1 cellular context compared by ENCODE assay signal in genomic region chr6:87155272-87155919, GRCh38.
TF ChIP-seq lines count a peak whose summit lies in the region.

ZNF292 (plus strand) TSS chr6:87155565; CDS start chr6:87155592, 27 bp downstream.

TF ChIP-seq in K562, 482 proteins besides CTCF, POLR2A, EP300 and RAD21 (continued from another document and continues in another):
- TF ChIP-seq, protein P1, sequence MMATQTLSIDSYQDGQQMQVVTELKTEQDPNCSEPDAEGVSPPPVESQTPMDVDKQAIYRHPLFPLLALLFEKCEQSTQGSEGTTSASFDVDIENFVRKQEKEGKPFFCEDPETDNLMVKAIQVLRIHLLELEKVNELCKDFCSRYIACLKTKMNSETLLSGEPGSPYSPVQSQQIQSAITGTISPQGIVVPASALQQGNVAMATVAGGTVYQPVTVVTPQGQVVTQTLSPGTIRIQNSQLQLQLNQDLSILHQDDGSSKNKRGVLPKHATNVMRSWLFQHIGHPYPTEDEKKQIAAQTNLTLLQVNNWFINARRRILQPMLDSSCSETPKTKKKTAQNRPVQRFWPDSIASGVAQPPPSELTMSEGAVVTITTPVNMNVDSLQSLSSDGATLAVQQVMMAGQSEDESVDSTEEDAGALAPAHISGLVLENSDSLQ (IDR thresholded peaks at IDR 0.05) = no peak
- peak; percentile 97 for TF ChIP-seq EP400 (IDR thresholded peaks at IDR 0.05)
- peak; percentile 90 for TF ChIP-seq HNRNPLL (IDR thresholded peaks at IDR 0.05; ENCODE audit: low read depth, low read length, poor library complexity, severe bottlenecking)
- TF ChIP-seq BMI1 (IDR thresholded peaks at IDR 0.05; ENCODE audit: low read length) = no peak
- peak; percentile 81 for TF ChIP-seq SP1 (CRISPR knock-in tag; IDR thresholded peaks at IDR 0.05)
- TF ChIP-seq CCNT2 (IDR thresholded peaks at IDR 0.05; ENCODE audit: borderline replicate concordance, extremely low read depth, insufficient read length, low read depth, low read length) = peak; percentile 81
- TF ChIP-seq ZKSCAN3 (CRISPR knock-in tag; IDR thresholded peaks at IDR 0.05) = no peak
- TF ChIP-seq ZKSCAN1 (IDR thresholded peaks at IDR 0.05; ENCODE audit: low read depth, low read length) = no peak
- peak; percentile 98 for TF ChIP-seq GATA2 (CRISPR knock-in tag; IDR thresholded peaks at IDR 0.05)
- TF ChIP-seq DNMT1 (IDR thresholded peaks at IDR 0.05) = no peak
- TF ChIP-seq SAP30 (IDR thresholded peaks at IDR 0.05; ENCODE audit: borderline replicate concordance, insufficient read depth, low read depth, low read length, poor library complexity, severe bottlenecking) = no peak
- TF ChIP-seq NEUROD1 (IDR thresholded peaks at IDR 0.05; ENCODE audit: borderline replicate concordance, low read depth, low read length, partially characterized antibody) = peak; percentile 16
- TF ChIP-seq, protein P2, sequence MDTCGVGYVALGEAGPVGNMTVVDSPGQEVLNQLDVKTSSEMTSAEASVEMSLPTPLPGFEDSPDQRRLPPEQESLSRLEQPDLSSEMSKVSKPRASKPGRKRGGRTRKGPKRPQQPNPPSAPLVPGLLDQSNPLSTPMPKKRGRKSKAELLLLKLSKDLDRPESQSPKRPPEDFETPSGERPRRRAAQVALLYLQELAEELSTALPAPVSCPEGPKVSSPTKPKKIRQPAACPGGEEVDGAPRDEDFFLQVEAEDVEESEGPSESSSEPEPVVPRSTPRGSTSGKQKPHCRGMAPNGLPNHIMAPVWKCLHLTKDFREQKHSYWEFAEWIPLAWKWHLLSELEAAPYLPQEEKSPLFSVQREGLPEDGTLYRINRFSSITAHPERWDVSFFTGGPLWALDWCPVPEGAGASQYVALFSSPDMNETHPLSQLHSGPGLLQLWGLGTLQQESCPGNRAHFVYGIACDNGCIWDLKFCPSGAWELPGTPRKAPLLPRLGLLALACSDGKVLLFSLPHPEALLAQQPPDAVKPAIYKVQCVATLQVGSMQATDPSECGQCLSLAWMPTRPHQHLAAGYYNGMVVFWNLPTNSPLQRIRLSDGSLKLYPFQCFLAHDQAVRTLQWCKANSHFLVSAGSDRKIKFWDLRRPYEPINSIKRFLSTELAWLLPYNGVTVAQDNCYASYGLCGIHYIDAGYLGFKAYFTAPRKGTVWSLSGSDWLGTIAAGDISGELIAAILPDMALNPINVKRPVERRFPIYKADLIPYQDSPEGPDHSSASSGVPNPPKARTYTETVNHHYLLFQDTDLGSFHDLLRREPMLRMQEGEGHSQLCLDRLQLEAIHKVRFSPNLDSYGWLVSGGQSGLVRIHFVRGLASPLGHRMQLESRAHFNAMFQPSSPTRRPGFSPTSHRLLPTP (IDR thresholded peaks at IDR 0.05; ENCODE audit: borderline replicate concordance, extremely low read depth, insufficient read length) = no peak
- no peak for TF ChIP-seq IFI16 (CRISPR knock-in tag; IDR thresholded peaks at IDR 0.05)
- TF ChIP-seq, protein P3, sequence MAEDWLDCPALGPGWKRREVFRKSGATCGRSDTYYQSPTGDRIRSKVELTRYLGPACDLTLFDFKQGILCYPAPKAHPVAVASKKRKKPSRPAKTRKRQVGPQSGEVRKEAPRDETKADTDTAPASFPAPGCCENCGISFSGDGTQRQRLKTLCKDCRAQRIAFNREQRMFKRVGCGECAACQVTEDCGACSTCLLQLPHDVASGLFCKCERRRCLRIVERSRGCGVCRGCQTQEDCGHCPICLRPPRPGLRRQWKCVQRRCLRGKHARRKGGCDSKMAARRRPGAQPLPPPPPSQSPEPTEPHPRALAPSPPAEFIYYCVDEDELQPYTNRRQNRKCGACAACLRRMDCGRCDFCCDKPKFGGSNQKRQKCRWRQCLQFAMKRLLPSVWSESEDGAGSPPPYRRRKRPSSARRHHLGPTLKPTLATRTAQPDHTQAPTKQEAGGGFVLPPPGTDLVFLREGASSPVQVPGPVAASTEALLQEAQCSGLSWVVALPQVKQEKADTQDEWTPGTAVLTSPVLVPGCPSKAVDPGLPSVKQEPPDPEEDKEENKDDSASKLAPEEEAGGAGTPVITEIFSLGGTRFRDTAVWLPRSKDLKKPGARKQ (CRISPR knock-in tag; IDR thresholded peaks at IDR 0.05) = no peak
- TF ChIP-seq ARNT (IDR thresholded peaks at IDR 0.05) = peak; percentile 98 to 99
- TF ChIP-seq KDM5B (IDR thresholded peaks at IDR 0.05; ENCODE audit: insufficient replicate concordance, low read depth, low read length) = peak; percentile 75
- TF ChIP-seq SMAD4 (CRISPR knock-in tag; conservative IDR thresholded peaks at IDR 0.05) = peak; percentile 80
- TF ChIP-seq, protein P4, sequence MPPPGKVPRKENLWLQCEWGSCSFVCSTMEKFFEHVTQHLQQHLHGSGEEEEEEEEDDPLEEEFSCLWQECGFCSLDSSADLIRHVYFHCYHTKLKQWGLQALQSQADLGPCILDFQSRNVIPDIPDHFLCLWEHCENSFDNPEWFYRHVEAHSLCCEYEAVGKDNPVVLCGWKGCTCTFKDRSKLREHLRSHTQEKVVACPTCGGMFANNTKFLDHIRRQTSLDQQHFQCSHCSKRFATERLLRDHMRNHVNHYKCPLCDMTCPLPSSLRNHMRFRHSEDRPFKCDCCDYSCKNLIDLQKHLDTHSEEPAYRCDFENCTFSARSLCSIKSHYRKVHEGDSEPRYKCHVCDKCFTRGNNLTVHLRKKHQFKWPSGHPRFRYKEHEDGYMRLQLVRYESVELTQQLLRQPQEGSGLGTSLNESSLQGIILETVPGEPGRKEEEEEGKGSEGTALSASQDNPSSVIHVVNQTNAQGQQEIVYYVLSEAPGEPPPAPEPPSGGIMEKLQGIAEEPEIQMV (tag; conservative IDR thresholded peaks at IDR 0.05; ENCODE audit: low read depth) = no peak
- no peak for TF ChIP-seq SETDB1 (IDR thresholded peaks at IDR 0.05; ENCODE audit: low read length)
- TF ChIP-seq CREM (IDR thresholded peaks at IDR 0.05; ENCODE audit: low read depth) = peak; percentile 92
- TF ChIP-seq, protein P5, sequence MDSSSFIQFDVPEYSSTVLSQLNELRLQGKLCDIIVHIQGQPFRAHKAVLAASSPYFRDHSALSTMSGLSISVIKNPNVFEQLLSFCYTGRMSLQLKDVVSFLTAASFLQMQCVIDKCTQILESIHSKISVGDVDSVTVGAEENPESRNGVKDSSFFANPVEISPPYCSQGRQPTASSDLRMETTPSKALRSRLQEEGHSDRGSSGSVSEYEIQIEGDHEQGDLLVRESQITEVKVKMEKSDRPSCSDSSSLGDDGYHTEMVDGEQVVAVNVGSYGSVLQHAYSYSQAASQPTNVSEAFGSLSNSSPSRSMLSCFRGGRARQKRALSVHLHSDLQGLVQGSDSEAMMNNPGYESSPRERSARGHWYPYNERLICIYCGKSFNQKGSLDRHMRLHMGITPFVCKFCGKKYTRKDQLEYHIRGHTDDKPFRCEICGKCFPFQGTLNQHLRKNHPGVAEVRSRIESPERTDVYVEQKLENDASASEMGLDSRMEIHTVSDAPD (CRISPR knock-in tag; IDR thresholded peaks at IDR 0.05) = no peak
- no peak; the same call in 1 of the 2 replicates for TF ChIP-seq HDAC2 (IDR thresholded peaks at IDR 0.05)
- no peak for TF ChIP-seq LARP7 (IDR thresholded peaks at IDR 0.05)
- TF ChIP-seq MED1 (CRISPR knock-in tag; IDR thresholded peaks at IDR 0.05; ENCODE audit: borderline replicate concordance) = no peak
- peak in 1 of 2 experiments; percentile 65; a peak in 2 of 4 replicates for TF ChIP-seq RCOR1 (IDR thresholded peaks at IDR 0.05; ENCODE audit: borderline replicate concordance in 1 of 2, low read depth in 2 of 2, low read length in 2 of 2)
- TF ChIP-seq RBM14 (IDR thresholded peaks at IDR 0.05; ENCODE audit: borderline replicate concordance, insufficient read depth, low read depth, low read length) = no peak
- TF ChIP-seq TFAM (CRISPR knock-in tag; conservative IDR thresholded peaks at IDR 0.05) = no peak
- TF ChIP-seq ARHGAP35 (IDR thresholded peaks at IDR 0.05; ENCODE audit: partially characterized antibody) = no peak
- TF ChIP-seq LEF1 (IDR thresholded peaks at IDR 0.05) = peak; percentile 97
- no peak for TF ChIP-seq ZNF79 (CRISPR knock-in tag; IDR thresholded peaks at IDR 0.05; ENCODE audit: low read depth)
- TF ChIP-seq SMARCC2 (IDR thresholded peaks at IDR 0.05; ENCODE audit: low read depth) = no peak
- TF ChIP-seq MEIS2 (IDR thresholded peaks at IDR 0.05; ENCODE audit: partially characterized antibody) = no peak
- TF ChIP-seq TBL1XR1 (IDR thresholded peaks at IDR 0.05; ENCODE audit: low read length in 2 of 2) = no peak
- TF ChIP-seq FOXO4 (CRISPR knock-in tag; IDR thresholded peaks at IDR 0.05) = no peak
- TF ChIP-seq TGIF2 (CRISPR knock-in tag; IDR thresholded peaks at IDR 0.05) = 0 out of 2 replicates have a peak, but pooled peaks have one; percentile 22
- peak; percentile 57; the same call in 1 of the 2 replicates for TF ChIP-seq MTA1 (IDR thresholded peaks at IDR 0.05; ENCODE audit: borderline replicate concordance)
- TF ChIP-seq SMC3 (conservative IDR thresholded peaks at IDR 0.05; ENCODE audit: insufficient read depth, low read depth, low read length) = no peak
- peak; percentile 48 for TF ChIP-seq MXD1 (CRISPR knock-in tag; IDR thresholded peaks at IDR 0.05; ENCODE audit: borderline replicate concordance, poor library complexity, severe bottlenecking)
- no peak for TF ChIP-seq TCF7 (IDR thresholded peaks at IDR 0.05; ENCODE audit: borderline replicate concordance)
- TF ChIP-seq, protein P6, sequence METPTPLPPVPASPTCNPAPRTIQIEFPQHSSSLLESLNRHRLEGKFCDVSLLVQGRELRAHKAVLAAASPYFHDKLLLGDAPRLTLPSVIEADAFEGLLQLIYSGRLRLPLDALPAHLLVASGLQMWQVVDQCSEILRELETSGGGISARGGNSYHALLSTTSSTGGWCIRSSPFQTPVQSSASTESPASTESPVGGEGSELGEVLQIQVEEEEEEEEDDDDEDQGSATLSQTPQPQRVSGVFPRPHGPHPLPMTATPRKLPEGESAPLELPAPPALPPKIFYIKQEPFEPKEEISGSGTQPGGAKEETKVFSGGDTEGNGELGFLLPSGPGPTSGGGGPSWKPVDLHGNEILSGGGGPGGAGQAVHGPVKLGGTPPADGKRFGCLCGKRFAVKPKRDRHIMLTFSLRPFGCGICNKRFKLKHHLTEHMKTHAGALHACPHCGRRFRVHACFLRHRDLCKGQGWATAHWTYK (CRISPR knock-in tag; IDR thresholded peaks at IDR 0.05) = peak; percentile 57; the same call in 1 of the 2 replicates
- 0 out of 2 replicates have a peak, but pooled peaks have one; percentile 52 for TF ChIP-seq KLF6 (CRISPR knock-in tag; IDR thresholded peaks at IDR 0.05; ENCODE audit: borderline replicate concordance)
- no peak for TF ChIP-seq RBM15 (IDR thresholded peaks at IDR 0.05; ENCODE audit: insufficient read depth, low read length)
- no peak; the same call in 1 of the 2 replicates for TF ChIP-seq MBD2 (IDR thresholded peaks at IDR 0.05; ENCODE audit: borderline replicate concordance, low read depth)
- TF ChIP-seq HMBOX1 (IDR thresholded peaks at IDR 0.05) = no peak
